17 cellular contexts compared by ENCODE assay signal in the genomic region with DNA sequence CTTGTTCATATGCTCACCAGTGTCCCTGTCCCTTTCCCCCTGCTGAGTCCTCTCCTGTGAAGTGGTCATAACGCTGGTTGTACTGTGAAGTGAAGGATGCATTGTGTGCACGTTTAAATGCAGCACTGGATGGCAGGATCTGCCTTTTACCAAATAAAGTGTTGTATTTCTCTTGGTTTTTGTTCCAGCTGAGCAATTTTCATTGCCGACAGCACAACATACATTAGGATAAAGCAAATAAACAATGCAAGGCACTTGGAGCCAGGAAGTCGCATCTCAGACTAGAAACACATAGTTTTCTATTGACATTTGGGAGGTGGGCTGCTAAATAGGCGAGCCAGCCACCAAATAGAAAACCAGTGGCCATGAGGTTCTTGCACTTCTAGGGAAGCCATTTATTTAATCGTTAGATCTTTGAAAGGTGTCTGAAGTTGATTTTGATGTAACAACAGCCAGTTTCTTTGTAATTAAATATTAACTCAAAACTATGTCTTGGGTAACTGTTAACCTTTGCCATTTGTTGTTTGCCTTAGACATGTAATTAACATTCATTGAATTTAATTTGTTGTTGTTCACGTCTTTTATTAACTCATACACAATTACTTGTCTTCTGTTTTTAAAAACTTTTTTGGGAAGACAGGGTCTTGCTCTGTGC.
A peak's percentile ranks its signal among the peaks of the same experiment; 100 is the strongest.
DNase-seq lines count a peak whose midpoint lies in the region; TF ChIP-seq lines count a peak whose summit lies in the region.
"Had no signal": no experiment of that assay in that cellular context is flagged by ENCODE, and none has a peak within 500 bp of the region (broad histone marks: within the 10 kb centered on the region; RNA-seq: fewer than 3 reads in every experiment).

No MANE protein-coding gene starts in this region.

- H3K27me3 Mint-ChIP-seq in CD14-positive monocyte (ENCODE audit: low read depth in 3 of 3), result no peaks in the 10 kb centered on the region
- no peaks in the 10 kb centered on the region for H3K27me3 Mint-ChIP-seq in endodermal cell (ENCODE audit: insufficient read depth)
- H3K27me3 Mint-ChIP-seq: activated CD8-positive, alpha-beta T cell treated with anti-CD3 and anti-CD28 coated beads for 36 hours; CD8-positive, alpha-beta memory T cell had no signal

- H3K36me3 Mint-ChIP-seq in CD14-positive monocyte (peaks cover 36 to 42% of the 10 kb centered on the region in 2 donors), endodermal cell (ENCODE audit: low read depth) (peaks cover 32% of the 10 kb centered on the region)

- H3K27me3 ChIP-seq in endodermal cell (ENCODE audit: control insufficient read depth, insufficient read depth, low read length, poor library complexity, severe bottlenecking), result no peaks in the 10 kb centered on the region
- H3K27me3 ChIP-seq: dorsolateral prefrontal cortex, esophagus muscularis mucosa, sigmoid colon had no signal

- WGBS in endodermal cell (ENCODE audit: insufficient coverage in 1 of 2, insufficient read length in 1 of 2), 2 experiments, result 92 to 93% methylated on average over 2 to 7 of the region's 7 CpGs

- H3K4me1 Mint-ChIP-seq in CD14-positive monocyte (peaks cover 22% of the 10 kb centered on the region), endodermal cell (peaks cover 32% of the 10 kb centered on the region)

- H3K36me3 ChIP-seq in endodermal cell (ENCODE audit: control insufficient read depth, insufficient read depth, low read length), result peaks cover 35% of the 10 kb centered on the region
- H3K36me3 ChIP-seq: HAP-1 had no signal

- H3K9me3 ChIP-seq in endodermal cell (ENCODE audit: control insufficient read depth, low read length), result no peaks in the 10 kb centered on the region
- H3K9me3 ChIP-seq: esophagus muscularis mucosa, HAP-1, sigmoid colon had no signal

- H3K4me3 Mint-ChIP-seq in CD14-positive monocyte (no peak overlapping the region), endodermal cell (no peak overlapping the region)
- H3K4me3 Mint-ChIP-seq: activated CD8-positive, alpha-beta T cell treated with anti-CD3 and anti-CD28 coated beads for 36 hours; CD8-positive, alpha-beta memory T cell had no signal

- CTCF ChIA-PET in HEK293T (lab: Yijun Ruan, JAX), result no interaction called here

- H3K4me1 ChIP-seq in endodermal cell (ENCODE audit: control insufficient read depth, insufficient read depth, low read length), result peaks cover 6% of the 10 kb centered on the region

- TF ChIP-seq CTCF in CD14-positive monocyte (IDR thresholded peaks at IDR 0.05) (no peak), endodermal cell (conservative IDR thresholded peaks at IDR 0.05) (no peak)

- intact Hi-C loops in CD14-positive monocyte (cut with micrococcal nuclease), result no loop called here

- H3K9me3 Mint-ChIP-seq in CD14-positive monocyte (no peaks in the 10 kb centered on the region), endodermal cell (no peaks in the 10 kb centered on the region)
- H3K9me3 Mint-ChIP-seq: activated CD8-positive, alpha-beta T cell treated with anti-CD3 and anti-CD28 coated beads for 36 hours; CD8-positive, alpha-beta memory T cell had no signal

- DNase-seq in CD14-positive monocyte (ENCODE audit: low spot score) (no peak), HEK293T (ENCODE audit: extremely low spot score) (peak; percentile 32), NCI-H2196 (lab: John Stamatoyannopoulos, UW; ENCODE audit: unreplicated experiment) (peak; percentile 64), endodermal cell (no peak), NK-92 (lab: John Stamatoyannopoulos, UW; ENCODE audit: unreplicated experiment) (no peak), foreskin melanocyte (no peak), NOMO-1 treated with dmso at 0.1 percent for 144 hours (lab: John Stamatoyannopoulos, UW; ENCODE audit: unreplicated experiment) (no peak), EL (no peak)
- DNase-seq: activated CD8-positive, alpha-beta T cell treated with anti-CD3 and anti-CD28 coated beads for 36 hours; CD8-positive, alpha-beta memory T cell; dorsolateral prefrontal cortex; mesendoderm; MM.1S; sigmoid colon; stimulated activated CD4-positive, alpha-beta T cell treated with anti-CD3 and anti-CD28 coated beads, Interleukin-4, amount 100 ng/mL, for 1 hour had no signal

- peak overlapping the region; percentile 40 for H3K27ac ChIP-seq in endodermal cell (ENCODE audit: low read depth, low read length)
- H3K27ac ChIP-seq: dorsolateral prefrontal cortex, esophagus muscularis mucosa, sigmoid colon had no signal

- POLR2A ChIA-PET in HEK293T (lab: Yijun Ruan, JAX), result no interaction called here

- no peak overlapping the region for H3K4me3 ChIP-seq in endodermal cell (ENCODE audit: low read length)
- H3K4me3 ChIP-seq: dorsolateral prefrontal cortex, esophagus muscularis mucosa, HAP-1, sigmoid colon had no signal

- H3K27ac Mint-ChIP-seq in CD14-positive monocyte, result peak overlapping the region in 4 of 7 donors; percentile 22 to 76 (median 68)
- peak overlapping the region; percentile 31 for H3K27ac Mint-ChIP-seq in endodermal cell
- H3K27ac Mint-ChIP-seq: activated CD8-positive, alpha-beta T cell treated with anti-CD3 and anti-CD28 coated beads for 36 hours; CD8-positive, alpha-beta memory T cell had no signal

- H3K9ac ChIP-seq in endodermal cell (ENCODE audit: extremely low read depth, low read length, poor library complexity, severe bottlenecking), result no peak overlapping the region

TF ChIP-seq in HEK293T, 16 proteins besides CTCF, POLR2A, EP300 and RAD21:
- TF ChIP-seq FOXK2 (IDR thresholded peaks at IDR 0.05) (no peak), NFRKB (IDR thresholded peaks at IDR 0.05) (no peak), BHLHE40 (IDR thresholded peaks at IDR 0.05; ENCODE audit: borderline replicate concordance) (no peak), SP1 (IDR thresholded peaks at IDR 0.05) (no peak), ZNF384 (IDR thresholded peaks at IDR 0.05) (no peak), SUZ12 (IDR thresholded peaks at IDR 0.05) (no peak), CTBP1 (IDR thresholded peaks at IDR 0.05; ENCODE audit: borderline replicate concordance) (peak; percentile 7; the same call in 1 of the 2 replicates), L3MBTL2 (conservative IDR thresholded peaks at IDR 0.05) (peak; percentile 32; the same call in 1 of the 2 replicates)

Comparison
In these comparisons a context has a peak if more than half of its experiments do, and no peak if none do; other contexts are left out.
1. DNase-seq: peak in HEK293T (single experiment) and NCI-H2196 (single experiment); none in CD14-positive monocyte (single experiment), endodermal cell (single experiment), NK-92 (single experiment), foreskin melanocyte (single experiment), NOMO-1 treated with dmso at 0.1 percent for 144 hours (single experiment) and EL (single experiment).